In the genomic region with DNA sequence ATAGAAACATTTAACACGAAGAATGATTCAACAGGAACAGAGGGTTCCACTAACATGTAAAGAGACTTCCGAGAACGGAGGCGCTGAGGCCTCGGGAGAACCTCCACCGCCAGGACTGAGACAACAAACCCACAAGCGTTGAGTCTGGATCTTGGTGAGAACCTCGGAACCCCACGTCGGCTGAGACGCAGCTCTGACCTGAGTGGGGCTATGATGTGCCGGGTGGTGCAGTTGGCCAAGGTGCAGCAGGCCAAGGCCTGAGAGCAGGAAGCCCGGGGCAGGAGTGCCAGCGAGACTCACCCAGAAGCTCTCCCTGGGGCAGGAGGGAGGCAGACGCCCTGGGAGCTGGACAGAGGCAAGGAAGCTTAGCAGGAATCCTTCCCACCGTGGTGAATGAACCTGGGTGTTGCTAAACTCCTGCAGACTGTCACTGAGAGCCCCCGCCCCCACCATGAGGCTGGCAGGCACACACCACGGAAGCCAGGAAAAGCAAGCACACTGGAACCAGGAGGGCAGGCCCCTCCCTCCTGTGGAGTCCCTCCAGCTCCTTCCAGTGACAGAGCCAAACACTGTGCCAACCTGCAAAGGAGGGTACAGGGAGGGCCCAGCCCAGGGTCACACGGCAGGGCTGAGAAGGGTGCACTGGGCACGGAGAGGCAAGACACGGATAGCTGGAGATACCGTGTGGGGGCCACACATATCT, we compare ENCODE assay signal across 1 cellular context.
TF ChIP-seq lines count a peak whose summit lies in the region.

No MANE protein-coding gene starts in this region.

TF ChIP-seq in SK-N-SH, 30 proteins besides CTCF, POLR2A, EP300 and RAD21 (continued from another document):
- TF ChIP-seq, protein P1, sequence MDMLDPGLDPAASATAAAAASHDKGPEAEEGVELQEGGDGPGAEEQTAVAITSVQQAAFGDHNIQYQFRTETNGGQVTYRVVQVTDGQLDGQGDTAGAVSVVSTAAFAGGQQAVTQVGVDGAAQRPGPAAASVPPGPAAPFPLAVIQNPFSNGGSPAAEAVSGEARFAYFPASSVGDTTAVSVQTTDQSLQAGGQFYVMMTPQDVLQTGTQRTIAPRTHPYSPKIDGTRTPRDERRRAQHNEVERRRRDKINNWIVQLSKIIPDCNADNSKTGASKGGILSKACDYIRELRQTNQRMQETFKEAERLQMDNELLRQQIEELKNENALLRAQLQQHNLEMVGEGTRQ (IDR thresholded peaks at IDR 0.05; ENCODE audit: borderline replicate concordance, low read depth, low read length): no peak
- TF ChIP-seq ELF1 (IDR thresholded peaks at IDR 0.05) (no peak), POLR2AphosphoS5 (IDR thresholded peaks at IDR 0.05; ENCODE audit: low read depth, low read length) (no peak), NRF1 (IDR thresholded peaks at IDR 0.05; ENCODE audit: low read depth, low read length) (no peak), SIN3A (IDR thresholded peaks at IDR 0.05; ENCODE audit: borderline replicate concordance, low read depth, low read length) (no peak), YY1 (IDR thresholded peaks at IDR 0.05; ENCODE audit: low read depth) (no peak), GATA2 (CRISPR knock-in tag; IDR thresholded peaks at IDR 0.05) (no peak), FOSL2 (IDR thresholded peaks at IDR 0.05; ENCODE audit: borderline replicate concordance, low read depth) (no peak), TEAD4 (IDR thresholded peaks at IDR 0.05; ENCODE audit: borderline replicate concordance, insufficient read depth) (no peak), SMC3 (IDR thresholded peaks at IDR 0.05; ENCODE audit: low read depth, low read length) (no peak), REST (IDR thresholded peaks at IDR 0.05; ENCODE audit: low read depth, low read length) (no peak), MEF2A (IDR thresholded peaks at IDR 0.05; ENCODE audit: borderline replicate concordance, low read depth) (no peak)
- TF ChIP-seq, protein P2, sequence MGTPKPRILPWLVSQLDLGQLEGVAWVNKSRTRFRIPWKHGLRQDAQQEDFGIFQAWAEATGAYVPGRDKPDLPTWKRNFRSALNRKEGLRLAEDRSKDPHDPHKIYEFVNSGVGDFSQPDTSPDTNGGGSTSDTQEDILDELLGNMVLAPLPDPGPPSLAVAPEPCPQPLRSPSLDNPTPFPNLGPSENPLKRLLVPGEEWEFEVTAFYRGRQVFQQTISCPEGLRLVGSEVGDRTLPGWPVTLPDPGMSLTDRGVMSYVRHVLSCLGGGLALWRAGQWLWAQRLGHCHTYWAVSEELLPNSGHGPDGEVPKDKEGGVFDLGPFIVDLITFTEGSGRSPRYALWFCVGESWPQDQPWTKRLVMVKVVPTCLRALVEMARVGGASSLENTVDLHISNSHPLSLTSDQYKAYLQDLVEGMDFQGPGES (IDR thresholded peaks at IDR 0.05; ENCODE audit: low read depth, low read length): no peak
